In the genomic region with DNA sequence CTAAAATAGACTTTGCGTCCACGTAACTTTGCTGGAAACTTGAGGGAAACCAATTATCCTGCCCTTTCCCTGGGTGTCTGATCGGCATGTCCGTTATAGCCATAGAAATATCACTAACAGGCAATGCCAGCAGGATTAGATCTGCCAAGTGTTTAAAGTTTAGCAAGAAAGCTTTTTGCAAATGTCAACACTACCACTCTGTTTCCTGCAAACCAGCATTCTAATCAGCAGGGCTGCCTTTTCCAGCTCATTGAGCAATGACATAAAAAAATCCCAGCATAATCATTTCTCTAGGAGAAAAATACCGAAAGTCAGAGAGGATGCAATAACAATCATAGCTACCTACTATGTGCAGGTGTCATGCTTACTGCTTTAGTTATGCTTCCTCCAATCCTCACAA, we compare ENCODE assay signal across 20 cellular contexts.
DNase-seq lines count a peak whose midpoint lies in the region; ATAC-seq, FAIRE-seq and TF ChIP-seq lines count a peak whose summit lies in the region.
"Had no signal": no experiment of that assay in that cellular context is flagged by ENCODE, and none has a peak within 500 bp of the region (broad histone marks: within the 10 kb centered on the region; RNA-seq: fewer than 3 reads in every experiment).

No MANE protein-coding gene starts in this region.

- no peak overlapping the region for H3K9ac ChIP-seq in SK-N-SH
- no peak overlapping the region for H3K9ac ChIP-seq in iPS-20b (ENCODE audit: low read depth, low read length)

- H3K9me3 ChIP-seq in SK-N-SH, result no peaks in the 10 kb centered on the region
- no peaks in the 10 kb centered on the region for H3K9me3 ChIP-seq in iPS-20b (ENCODE audit: insufficient read depth, low read depth, low read length)
- H3K9me3 ChIP-seq in small intestine (ENCODE audit: control insufficient read depth, low read depth), result no peaks in the 10 kb centered on the region
- H3K9me3 ChIP-seq: tibial nerve had no signal

- TF ChIP-seq CTCF in SK-N-SH (IDR thresholded peaks at IDR 0.05) (no peak), retinal pigment epithelial cell (conservative IDR thresholded peaks at IDR 0.05; ENCODE audit: low read depth, low read length) (no peak), natural killer cell (IDR thresholded peaks at IDR 0.05) (no peak)

- H3K4me1 ChIP-seq in SK-N-SH (ENCODE audit: control insufficient read depth in 1 of 2, insufficient read depth in 2 of 2, low read depth in 1 of 2, low read length in 1 of 2), result peaks cover under 1 to 23% of the 10 kb centered on the region in 2 experiments; a peak in 3 of 4 replicates
- peaks cover 19% of the 10 kb centered on the region; the same call in 1 of the 2 replicates for H3K4me1 ChIP-seq in iPS-20b (ENCODE audit: insufficient read depth, low read length)
- no peaks in the 10 kb centered on the region for H3K4me1 ChIP-seq in small intestine (ENCODE audit: control insufficient read depth in 2 of 2, insufficient read depth in 1 of 2, low read depth in 1 of 2, low read length in 1 of 2)

- CTCF ChIA-PET in SK-N-SH (lab: Yijun Ruan, JAX), result interaction anchor here (0.8 to 4.0 kb wide), 6 partner anchors 11 to 391 kb away, joined by 3 to 25 read pairs (median 3); no protein-coding TSS in a partner anchor

- WGBS in SK-N-SH (ENCODE audit: low lambda C conversion rate), result 91% methylated on average over 5 of the region's 5 CpGs
- 83 to 91% (median 91%) methylated on average over 5 of the region's 5 CpGs for WGBS in small intestine, 3 donors

- H3K4me2 ChIP-seq in SK-N-SH, result no peak overlapping the region

- no peak overlapping the region for H3K27ac Mint-ChIP-seq in natural killer cell
- H3K27ac Mint-ChIP-seq: CD4-positive, CD25-positive, alpha-beta regulatory T cell; dendritic cell treated with granulocyte-macrophage colony-stimulating factor and Interleukin-4, amounts not matched to agents 40 ng/mL and 50 ng/mL, for 4 days; natural killer cell treated with Interleukin-12 subunit alpha and Interleukin-12 subunit beta and Interleukin-15 and Interleukin-18, amount 100 ng/mL, for 72 hours; T-helper 2 cell treated with Interferon-gamma antibody and Interleukin-4, amounts not matched to agents 5 μg/mL and 100 μg/mL, for 36 hours had no signal

- no peak overlapping the region for H3K4me3 Mint-ChIP-seq in natural killer cell
- H3K4me3 Mint-ChIP-seq: dendritic cell treated with granulocyte-macrophage colony-stimulating factor and Interleukin-4, amounts not matched to agents 40 ng/mL and 50 ng/mL, for 4 days; natural killer cell treated with Interleukin-12 subunit alpha and Interleukin-12 subunit beta and Interleukin-15 and Interleukin-18, amount 100 ng/mL, for 72 hours; T-helper 2 cell treated with Interferon-gamma antibody and Interleukin-4, amounts not matched to agents 5 μg/mL and 100 μg/mL, for 36 hours had no signal

- intact Hi-C loops in natural killer cell (cut with micrococcal nuclease), result no loop called here

- no peak for TF ChIP-seq EP300 in SK-N-SH (IDR thresholded peaks at IDR 0.05; ENCODE audit: borderline replicate concordance in 1 of 2, low read depth in 1 of 2, low read length in 1 of 2)

- no peaks in the 10 kb centered on the region for H3K9me2 ChIP-seq in SK-N-SH

- no peaks in the 10 kb centered on the region for H3K4me1 Mint-ChIP-seq in natural killer cell

- no peak for FAIRE-seq in small intestine (lab: Jason Lieb, UNC)
- FAIRE-seq: endometrium had no signal

- H3K36me3 ChIP-seq in SK-N-SH (replicated peaks in 1 of 2; ENCODE audit: control insufficient read depth in 1 of 2, insufficient read depth in 2 of 2, low read length in 1 of 2) (no peaks in the 10 kb centered on the region), iPS-20b (ENCODE audit: insufficient read depth, low read depth, low read length) (no peaks in the 10 kb centered on the region), small intestine (ENCODE audit: control insufficient read depth in 2 of 2, insufficient read depth in 2 of 2, low read length in 2 of 2) (no peaks in the 10 kb centered on the region)
- H3K36me3 ChIP-seq: tibial nerve had no signal

- TF ChIP-seq RAD21 in SK-N-SH (IDR thresholded peaks at IDR 0.05; ENCODE audit: low read length), result no peak

- H3K9me3 Mint-ChIP-seq in natural killer cell, result no peaks in the 10 kb centered on the region
- H3K9me3 Mint-ChIP-seq: dendritic cell treated with granulocyte-macrophage colony-stimulating factor and Interleukin-4, amounts not matched to agents 40 ng/mL and 50 ng/mL, for 4 days; natural killer cell treated with Interleukin-12 subunit alpha and Interleukin-12 subunit beta and Interleukin-15 and Interleukin-18, amount 100 ng/mL, for 72 hours; T-helper 2 cell treated with Interferon-gamma antibody and Interleukin-4, amounts not matched to agents 5 μg/mL and 100 μg/mL, for 36 hours had no signal

- H3K27me3 Mint-ChIP-seq in natural killer cell (ENCODE audit: low read depth in 2 of 2), result peaks cover 20 to 58% of the 10 kb centered on the region in 2 donors

- DNase-seq in SK-N-SH, result no peak
- peak; percentile 25 for DNase-seq in cerebellar cortex (ENCODE audit: low spot score)
- DNase-seq in retinal pigment epithelial cell (ENCODE audit: low read depth), result peak; percentile 6
- no peak for DNase-seq in small intestine
- DNase-seq in natural killer cell, result no peak
- DNase-seq: activated CD4-positive, alpha-beta T cell treated with anti-CD3 and anti-CD28 coated beads for 48 hours; activated naive CD4-positive, alpha-beta T cell treated with Interleukin-2 at 50 U/mL for 16 hours; activated T-cell treated with anti-CD3 and anti-CD28 coated beads, Interleukin-2, amount 50 U/mL, for 48 hours; amygdala; CD4-positive, CD25-positive, alpha-beta regulatory T cell; NCI-H187; RPMI8226 had no signal

- no peaks in the 10 kb centered on the region for H4K20me1 ChIP-seq in SK-N-SH (ENCODE audit: insufficient read depth)

- no peaks in the 10 kb centered on the region for H3K36me3 Mint-ChIP-seq in natural killer cell
- H3K36me3 Mint-ChIP-seq: natural killer cell treated with Interleukin-12 subunit alpha and Interleukin-12 subunit beta and Interleukin-15 and Interleukin-18, amount 100 ng/mL, for 72 hours had no signal

- H3F3A ChIP-seq in SK-N-SH (replicated peaks; ENCODE audit: insufficient read depth), result no peaks in the 10 kb centered on the region

- H2AFZ ChIP-seq in SK-N-SH (ENCODE audit: low read depth), result peak overlapping the region; percentile 93; the same call in 1 of the 2 replicates

- H3K27ac ChIP-seq in SK-N-SH (ENCODE audit: low read depth in 2 of 2, low read length in 1 of 2) (no peak overlapping the region), iPS-20b (ENCODE audit: low read length) (no peak overlapping the region), small intestine (ENCODE audit: low read depth in 1 of 2, low read length in 1 of 2) (no peak overlapping the region)
- H3K27ac ChIP-seq: tibial nerve had no signal

- H3K27me3 ChIP-seq in SK-N-SH (ENCODE audit: insufficient read depth), result no peaks in the 10 kb centered on the region
- H3K27me3 ChIP-seq in iPS-20b (ENCODE audit: insufficient read depth, low read length), result peaks cover 53% of the 10 kb centered on the region
- H3K27me3 ChIP-seq in small intestine (ENCODE audit: control insufficient read depth in 2 of 2, insufficient read depth in 2 of 2, low read length in 2 of 2), result no peaks in the 10 kb centered on the region
- H3K27me3 ChIP-seq: tibial nerve had no signal

- no peaks in the 10 kb centered on the region for H3K79me2 ChIP-seq in SK-N-SH (ENCODE audit: insufficient read depth)

- ATAC-seq in SK-N-SH treated with all-trans-retinoic acid at 6 μM for 48 hours (no peak), natural killer cell (no peak), GM18498 (IDR thresholded peaks at IDR 0.05; ENCODE audit: unreplicated experiment) (no peak)
- ATAC-seq: natural killer cell treated with Interleukin-12 subunit alpha and Interleukin-12 subunit beta and Interleukin-15 and Interleukin-18, amount 100 ng/mL, for 72 hours had no signal

- H3K4me3 ChIP-seq in SK-N-SH (ENCODE audit: low read depth in 2 of 2, low read length in 1 of 2) (no peak overlapping the region), iPS-20b (ENCODE audit: low read length) (peak overlapping the region; percentile 79; the same call in 1 of the 2 replicates), retinal pigment epithelial cell (ENCODE audit: low read length) (no peak overlapping the region), small intestine (ENCODE audit: low read depth in 1 of 2, low read length in 2 of 2) (no peak overlapping the region)

- POLR2A ChIA-PET in SK-N-SH (lab: Yijun Ruan, JAX), result no interaction called here

TF ChIP-seq in SK-N-SH, 30 proteins besides CTCF, POLR2A, EP300 and RAD21 (continues in another document):
- no peak for TF ChIP-seq GATA2 (CRISPR knock-in tag; IDR thresholded peaks at IDR 0.05)
- no peak for TF ChIP-seq SIN3A (IDR thresholded peaks at IDR 0.05; ENCODE audit: borderline replicate concordance, low read depth, low read length)
- TF ChIP-seq MXI1 (IDR thresholded peaks at IDR 0.05; ENCODE audit: low read depth, low read length), result no peak
- no peak for TF ChIP-seq TCF12 (IDR thresholded peaks at IDR 0.05)
- TF ChIP-seq FOSL2 (IDR thresholded peaks at IDR 0.05; ENCODE audit: borderline replicate concordance, low read depth), result no peak
- TF ChIP-seq TEAD4 (IDR thresholded peaks at IDR 0.05; ENCODE audit: borderline replicate concordance, insufficient read depth), result no peak

TF ChIP-seq in SK-N-SH treated with all-trans-retinoic acid at 6 μM for 48 hours, 23 proteins besides CTCF, POLR2A, EP300 and RAD21:
- TF ChIP-seq SNAI2 (CRISPR knock-in tag; IDR thresholded peaks at IDR 0.05), result no peak

Comparison
In these comparisons a context has a peak if more than half of its experiments do, and no peak if none do; other contexts are left out.
1. DNase-seq: peak in cerebellar cortex (single experiment) and retinal pigment epithelial cell (single experiment); none in SK-N-SH (single experiment), small intestine (single experiment) and natural killer cell (single experiment).